ENCODE assay signal across 29 cellular contexts in genomic region chr22:29124777-29125506, GRCh38. TPM values are rescaled to one million over a fixed set of nuclear protein-coding genes. Genes with fewer than 3 reads are reported as not detected.
"Had no signal": no experiment of that assay in that cellular context is flagged by ENCODE, and none has a peak within 500 bp of the region (broad histone marks: within the 10 kb centered on the region; RNA-seq: fewer than 3 reads in every experiment).

No MANE protein-coding gene starts in this region.

- H3K27me3 Mint-ChIP-seq: activated naive CD8-positive, alpha-beta T cell had no signal

- H3K27me3 ChIP-seq: body of pancreas, dorsolateral prefrontal cortex, heart left ventricle had no signal

- H3K27ac ChIP-seq: body of pancreas, dorsolateral prefrontal cortex, heart left ventricle, WERI-Rb-1 had no signal

- H3K36me3 Mint-ChIP-seq: activated naive CD8-positive, alpha-beta T cell had no signal

- H3K36me3 ChIP-seq: WERI-Rb-1 had no signal

- H3K9me3 ChIP-seq: body of pancreas had no signal

- H3K4me1 Mint-ChIP-seq: activated B cell treated with CpG ODN at 0.5 μM for 24 hours had no signal

- H3K4me3 ChIP-seq: body of pancreas, coronary artery, dorsolateral prefrontal cortex, heart left ventricle had no signal

- H3K27ac Mint-ChIP-seq: activated B cell treated with CpG ODN at 0.5 μM for 24 hours; activated CD8-positive, alpha-beta T cell treated with anti-CD3 and anti-CD28 coated beads for 36 hours; activated naive CD8-positive, alpha-beta T cell; activated T-helper 17 cell treated with anti-CD3 and anti-CD28 coated beads, Interleukin-2, amount 50 U/mL, for 72 hours; dendritic cell treated with granulocyte-macrophage colony-stimulating factor and Interleukin-4, amounts not matched to agents 40 ng/mL and 50 ng/mL, for 4 days; endodermal cell had no signal

- DNase-seq: activated B cell treated with CpG ODN at 0.5 μM for 24 hours; activated CD4-positive, alpha-beta T cell treated with anti-CD3 and anti-CD28 coated beads for 48 hours; activated CD4-positive, alpha-beta T cell treated with anti-CD3 and anti-CD28 coated beads, Interleukin-2, amount 50 U/mL, for 1 hour; activated CD4-positive, alpha-beta T cell treated with anti-CD3 and anti-CD28 coated beads, Interleukin-2, amount 50 U/mL, for 48 hours; activated CD8-positive, alpha-beta memory T cell treated with anti-CD3 and anti-CD28 coated beads for 24 hours; activated CD8-positive, alpha-beta memory T cell treated with anti-CD3 and anti-CD28 coated beads, Interleukin-2, amount 50 U/mL, for 48 hours; activated CD8-positive, alpha-beta T cell treated with anti-CD3 and anti-CD28 coated beads for 36 hours; activated effector memory CD4-positive, alpha-beta T cell treated with Interleukin-2 at 50 U/mL for 16 hours; activated gamma-delta T cell treated with Interleukin-2 at 50 U/mL for 16 hours; activated naive CD4-positive, alpha-beta T cell treated with anti-CD3 and anti-CD28 coated beads, Interleukin-2, amount 50 U/mL, for 16 hours; activated naive CD4-positive, alpha-beta T cell treated with Interleukin-2 at 50 U/mL for 16 hours; activated T-cell treated with anti-CD3 and anti-CD28 coated beads, Interleukin-2, amount 50 U/mL, for 4 hours; amniotic stem cell; anterior cingulate cortex; body of pancreas; dorsolateral prefrontal cortex; effector memory CD4-positive, alpha-beta T cell; endodermal cell; foreskin fibroblast; glutamatergic neuron; heart left ventricle; T1000; WERI-Rb-1 had no signal

- H3K4me3 Mint-ChIP-seq: activated B cell treated with CpG ODN at 0.5 μM for 24 hours; activated CD8-positive, alpha-beta T cell treated with anti-CD3 and anti-CD28 coated beads for 36 hours; activated naive CD8-positive, alpha-beta T cell; activated T-cell treated with anti-CD3 and anti-CD28 coated beads, Interleukin-2, amount 50 U/mL, for 4 hours; activated T-helper 17 cell treated with anti-CD3 and anti-CD28 coated beads, Interleukin-2, amount 50 U/mL, for 72 hours; central memory CD8-positive, alpha-beta T cell; dendritic cell treated with granulocyte-macrophage colony-stimulating factor and Interleukin-4, amounts not matched to agents 40 ng/mL and 50 ng/mL, for 4 days; endodermal cell had no signal

- H3K9me3 Mint-ChIP-seq: activated B cell treated with CpG ODN at 0.5 μM for 24 hours; activated T-cell treated with anti-CD3 and anti-CD28 coated beads, Interleukin-2, amount 50 U/mL, for 4 hours; activated T-helper 17 cell treated with anti-CD3 and anti-CD28 coated beads, Interleukin-2, amount 50 U/mL, for 72 hours had no signal

RNA-seq across cellular contexts. Expression of gene KREMEN1, which starts 52.1 kb away (rescaled TPM):
- total RNA-seq: activated B cell treated with CpG ODN at 0.5 μM for 24 hours; T-helper 1 cell treated with Interleukin-12 subunit alpha and Interleukin-12 subunit beta and Interleukin-4 antibody, amounts not matched to agents 30 ng/mL and 1 ng/mL, for 36 hours had no signal
